Comparison of ENCODE assay signal across 19 cellular contexts in genomic region chr22:40680819-40681183, GRCh38. TPM values are rescaled to one million over a fixed set of nuclear protein-coding genes. Genes with fewer than 3 reads are reported as not detected.
"Had no signal": no experiment of that assay in that cellular context is flagged by ENCODE, and none has a peak within 500 bp of the region (broad histone marks: within the 10 kb centered on the region; RNA-seq: fewer than 3 reads in every experiment).

No MANE protein-coding gene starts in this region.

- H3K4me3 Mint-ChIP-seq: activated CD4-positive, alpha-beta memory T cell treated with anti-CD3 and anti-CD28 coated beads, Interleukin-2, amount 10 ng/mL, durations not matched to agents 7 days and 5 days; activated CD4-positive, alpha-beta T cell treated with anti-CD3 and anti-CD28 coated beads for 36 hours; activated CD8-positive, alpha-beta memory T cell treated with anti-CD3 and anti-CD28 coated beads, Interleukin-2, amount 10 ng/mL, durations not matched to agents 7 days and 5 days; activated naive CD4-positive, alpha-beta T cell treated with anti-CD3 and anti-CD28 coated beads for 36 hours; stimulated activated naive B cell treated with anti-CD40 and anti-IgM and Interleukin-4, amounts not matched to agents 10 μg/mL and 1 μg/mL and 100 μg/mL, for 72 hours; WTC11 had no signal

- FAIRE-seq: pancreas, TTC549 had no signal

- DNase-seq: activated CD4-positive, alpha-beta memory T cell treated with anti-CD3 and anti-CD28 coated beads, Interleukin-2, amount 10 ng/mL, durations not matched to agents 7 days and 5 days; activated CD4-positive, alpha-beta T cell treated with anti-CD3 and anti-CD28 coated beads for 36 hours; activated CD8-positive, alpha-beta memory T cell treated with anti-CD3 and anti-CD28 coated beads, Interleukin-2, amount 10 ng/mL, durations not matched to agents 7 days and 5 days; activated naive CD4-positive, alpha-beta T cell treated with anti-CD3 and anti-CD28 coated beads for 36 hours; activated T-cell treated with anti-CD3 and anti-CD28 coated beads, Interleukin-2, amount 50 U/mL, for 1 hour; cortex of kidney; effector CD4-positive, alpha-beta T cell; left colon; pancreas; stimulated activated naive B cell treated with anti-CD40 and anti-IgM and Interleukin-4, amounts not matched to agents 10 μg/mL and 1 μg/mL and 100 μg/mL, for 72 hours; SW 1271; T-helper 2 cell had no signal

- H3K9me3 Mint-ChIP-seq: activated CD4-positive, alpha-beta memory T cell treated with anti-CD3 and anti-CD28 coated beads, Interleukin-2, amount 10 ng/mL, durations not matched to agents 7 days and 5 days; activated naive CD4-positive, alpha-beta T cell treated with anti-CD3 and anti-CD28 coated beads for 36 hours; mesothelial cell of epicardium; stimulated activated naive B cell treated with anti-CD40 and anti-IgM and Interleukin-4, amounts not matched to agents 10 μg/mL and 1 μg/mL and 100 μg/mL, for 72 hours; WTC11 had no signal

- H3K36me3 Mint-ChIP-seq: activated CD8-positive, alpha-beta memory T cell treated with anti-CD3 and anti-CD28 coated beads, Interleukin-2, amount 10 ng/mL, durations not matched to agents 7 days and 5 days; mesothelial cell of epicardium; stimulated activated naive B cell treated with anti-CD40 and anti-IgM and Interleukin-4, amounts not matched to agents 10 μg/mL and 1 μg/mL and 100 μg/mL, for 72 hours had no signal

- H3K27ac Mint-ChIP-seq: activated CD4-positive, alpha-beta memory T cell treated with anti-CD3 and anti-CD28 coated beads, Interleukin-2, amount 10 ng/mL, durations not matched to agents 7 days and 5 days; activated CD4-positive, alpha-beta T cell treated with anti-CD3 and anti-CD28 coated beads for 36 hours; activated CD8-positive, alpha-beta memory T cell treated with anti-CD3 and anti-CD28 coated beads, Interleukin-2, amount 10 ng/mL, durations not matched to agents 7 days and 5 days; activated naive CD4-positive, alpha-beta T cell treated with anti-CD3 and anti-CD28 coated beads for 36 hours; stimulated activated naive B cell treated with anti-CD40 and anti-IgM and Interleukin-4, amounts not matched to agents 10 μg/mL and 1 μg/mL and 100 μg/mL, for 72 hours; WTC11 had no signal

- ATAC-seq: activated CD4-positive, alpha-beta T cell treated with anti-CD3 and anti-CD28 coated beads for 36 hours; activated CD8-positive, alpha-beta memory T cell treated with anti-CD3 and anti-CD28 coated beads, Interleukin-2, amount 10 ng/mL, durations not matched to agents 7 days and 5 days; gastroesophageal sphincter; left colon; pancreas; stimulated activated naive B cell treated with anti-CD40 and anti-IgM and Interleukin-4, amounts not matched to agents 10 μg/mL and 1 μg/mL and 100 μg/mL, for 72 hours; WTC11 had no signal

RNA-seq across cellular contexts. Expression of gene MCHR1, which starts 1.5 kb away (rescaled TPM):
- total RNA-seq: activated CD4-positive, alpha-beta memory T cell treated with anti-CD3 and anti-CD28 coated beads, Interleukin-2, amount 10 ng/mL, durations not matched to agents 7 days and 5 days; activated CD4-positive, alpha-beta T cell treated with anti-CD3 and anti-CD28 coated beads for 36 hours; activated CD8-positive, alpha-beta memory T cell treated with anti-CD3 and anti-CD28 coated beads, Interleukin-2, amount 10 ng/mL, durations not matched to agents 7 days and 5 days; activated naive CD4-positive, alpha-beta T cell treated with anti-CD3 and anti-CD28 coated beads for 36 hours; breast epithelium; endothelial cell of umbilical vein; left colon; ureter had no signal
- polyA plus RNA-seq: endothelial cell of umbilical vein had no signal
